Comparison of ENCODE assay signal across 37 cellular contexts in the genomic region with DNA sequence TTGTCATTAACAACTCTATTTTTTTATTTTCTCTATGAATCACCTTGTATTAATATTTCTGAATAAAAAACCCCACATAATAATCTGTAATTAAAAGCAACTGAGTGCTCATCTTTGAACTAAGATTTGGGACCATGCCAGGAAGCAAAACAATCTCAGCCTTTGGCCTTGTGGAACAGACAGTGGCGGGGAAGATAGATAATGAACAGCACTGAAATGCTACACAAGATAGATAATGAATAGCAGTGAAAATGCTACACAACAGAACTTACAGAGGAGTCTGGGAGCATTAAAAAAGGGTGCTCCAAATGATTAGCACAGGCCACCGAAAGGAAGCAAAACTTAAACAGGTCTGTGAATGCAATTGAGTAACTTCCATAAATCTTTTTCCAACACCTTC.
"Had no signal": no experiment of that assay in that cellular context is flagged by ENCODE, and none has a peak within 500 bp of the region (broad histone marks: within the 10 kb centered on the region; RNA-seq: fewer than 3 reads in every experiment).

No MANE protein-coding gene starts in this region.

- H3K27ac Mint-ChIP-seq: activated B cell treated with CpG ODN at 0.5 μM for 24 hours; activated CD4-positive, alpha-beta memory T cell treated with anti-CD3 and anti-CD28 coated beads for 36 hours; activated CD4-positive, alpha-beta T cell treated with anti-CD3 and anti-CD28 coated beads, Interleukin-2, amount 10 ng/mL, durations not matched to agents 24 days and 14 days; activated CD8-positive, alpha-beta T cell treated with anti-CD3 and anti-CD28 coated beads for 36 hours; activated naive CD4-positive, alpha-beta T cell treated with anti-CD3 and anti-CD28 coated beads for 36 hours; activated naive CD4-positive, alpha-beta T cell treated with anti-CD3 and anti-CD28 coated beads, Interleukin-2, amount 50 U/mL, for 72 hours; activated naive CD8-positive, alpha-beta T cell treated with anti-CD3 and anti-CD28 coated beads for 36 hours; activated T-cell treated with anti-CD3 and anti-CD28 coated beads, Interleukin-2, amount 50 U/mL, for 72 hours; activated T-helper 1 cell treated with anti-CD3 and anti-CD28 coated beads, Interleukin-12 subunit alpha, Interleukin-12 subunit beta, Interleukin-2, Interleukin-4 antibody, amounts not matched to agents 30 ng/mL and 10 ng/mL and 1 ng/mL, durations not matched to agents 14 hours and 24 hours and 36 hours; activated T-helper 17 cell treated with anti-CD3 and anti-CD28 coated beads, Interleukin-2, amount 50 U/mL, for 72 hours; T-helper 1 cell treated with Interleukin-12 subunit alpha and Interleukin-12 subunit beta and Interleukin-4 antibody, amounts not matched to agents 30 μg/mL and 1 μg/mL, for 36 hours; T-helper 2 cell treated with Interferon-gamma antibody and Interleukin-4, amounts not matched to agents 5 μg/mL and 100 μg/mL, for 36 hours had no signal

- H3K4me3 ChIP-seq: adrenal gland, body of pancreas, breast epithelium had no signal

- DNase-seq: activated B cell treated with CpG ODN at 0.5 μM for 24 hours; activated CD4-positive, alpha-beta memory T cell treated with anti-CD3 and anti-CD28 coated beads for 36 hours; activated CD4-positive, alpha-beta T cell treated with anti-CD3 and anti-CD28 coated beads for 4 hours; activated CD4-positive, alpha-beta T cell treated with anti-CD3 and anti-CD28 coated beads, Interleukin-2, amount 10 ng/mL, durations not matched to agents 24 days and 14 days; activated CD4-positive, alpha-beta T cell treated with anti-CD3 and anti-CD28 coated beads, Interleukin-2, amount 50 U/mL, for 1 hour; activated CD4-positive, alpha-beta T cell treated with anti-CD3 and anti-CD28 coated beads, Interleukin-2, amount 50 U/mL, for 4 hours; activated CD4-positive, CD25-positive, alpha-beta regulatory T cell treated with anti-CD3 and anti-CD28 coated beads, Interleukin-2, amount 50 U/mL, for 72 hours; activated CD8-positive, alpha-beta memory T cell treated with anti-CD3 and anti-CD28 coated beads, Interleukin-2, amount 50 U/mL, for 4 hours; activated CD8-positive, alpha-beta T cell treated with anti-CD3 and anti-CD28 coated beads for 36 hours; activated effector memory CD4-positive, alpha-beta T cell treated with anti-CD3 and anti-CD28 coated beads, Interleukin-2, amount 50 U/mL, for 16 hours; activated gamma-delta T cell treated with Interleukin-2 at 50 U/mL for 16 hours; activated naive CD4-positive, alpha-beta T cell; activated naive CD4-positive, alpha-beta T cell treated with anti-CD3 and anti-CD28 coated beads for 36 hours; activated naive CD4-positive, alpha-beta T cell treated with anti-CD3 and anti-CD28 coated beads, Interleukin-2, amount 50 U/mL, for 16 hours; activated naive CD8-positive, alpha-beta T cell treated with anti-CD3 and anti-CD28 coated beads for 36 hours; activated T-cell treated with anti-CD3 and anti-CD28 coated beads for 4 hours; activated T-cell treated with anti-CD3 and anti-CD28 coated beads, Interleukin-2, amount 50 U/mL, for 1 hour; activated T-cell treated with anti-CD3 and anti-CD28 coated beads, Interleukin-2, amount 50 U/mL, for 4 hours; activated T-cell treated with anti-CD3 and anti-CD28 coated beads, Interleukin-2, amount 50 U/mL, for 72 hours; amniotic stem cell; aorta; body of pancreas; brain microvascular endothelial cell; central memory CD4-positive, alpha-beta T cell; T-helper 2 cell; T-helper 9 cell had no signal

- H3K36me3 Mint-ChIP-seq: activated CD4-positive, alpha-beta memory T cell treated with anti-CD3 and anti-CD28 coated beads for 36 hours; activated naive CD4-positive, alpha-beta T cell treated with anti-CD3 and anti-CD28 coated beads, Interleukin-2, amount 50 U/mL, for 72 hours; activated naive CD8-positive, alpha-beta T cell treated with anti-CD3 and anti-CD28 coated beads for 36 hours had no signal

- ATAC-seq: activated CD8-positive, alpha-beta T cell treated with anti-CD3 and anti-CD28 coated beads for 36 hours; activated naive CD4-positive, alpha-beta T cell treated with anti-CD3 and anti-CD28 coated beads, Interleukin-2, amount 50 U/mL, for 72 hours; activated T-cell treated with anti-CD3 and anti-CD28 coated beads, Interleukin-2, amount 50 U/mL, for 4 hours; activated T-cell treated with anti-CD3 and anti-CD28 coated beads, Interleukin-2, amount 50 U/mL, for 72 hours; activated T-helper 17 cell treated with anti-CD3 and anti-CD28 coated beads, Interleukin-2, amount 50 U/mL, for 72 hours; body of pancreas had no signal

- H3K4me3 Mint-ChIP-seq: activated B cell treated with CpG ODN at 0.5 μM for 24 hours; activated CD4-positive, alpha-beta memory T cell treated with anti-CD3 and anti-CD28 coated beads for 36 hours; activated CD4-positive, alpha-beta T cell treated with anti-CD3 and anti-CD28 coated beads, Interleukin-2, amount 10 ng/mL, durations not matched to agents 24 days and 14 days; activated CD8-positive, alpha-beta T cell treated with anti-CD3 and anti-CD28 coated beads for 36 hours; activated naive CD4-positive, alpha-beta T cell treated with anti-CD3 and anti-CD28 coated beads for 36 hours; activated naive CD8-positive, alpha-beta T cell treated with anti-CD3 and anti-CD28 coated beads for 36 hours; activated T-cell treated with anti-CD3 and anti-CD28 coated beads, Interleukin-2, amount 50 U/mL, for 4 hours; activated T-cell treated with anti-CD3 and anti-CD28 coated beads, Interleukin-2, amount 50 U/mL, for 72 hours; activated T-helper 1 cell treated with anti-CD3 and anti-CD28 coated beads, Interleukin-12 subunit alpha, Interleukin-12 subunit beta, Interleukin-2, Interleukin-4 antibody, amounts not matched to agents 30 ng/mL and 10 ng/mL and 1 ng/mL, durations not matched to agents 14 hours and 24 hours and 36 hours; activated T-helper 17 cell treated with anti-CD3 and anti-CD28 coated beads, Interleukin-2, amount 50 U/mL, for 72 hours; T-helper 1 cell treated with Interleukin-12 subunit alpha and Interleukin-12 subunit beta and Interleukin-4 antibody, amounts not matched to agents 30 μg/mL and 1 μg/mL, for 36 hours; T-helper 2 cell treated with Interferon-gamma antibody and Interleukin-4, amounts not matched to agents 5 μg/mL and 100 μg/mL, for 36 hours had no signal

- H3K36me3 ChIP-seq: adrenal gland, brain microvascular endothelial cell, breast epithelium had no signal

- H3K4me1 Mint-ChIP-seq: activated B cell treated with CpG ODN at 0.5 μM for 24 hours; activated CD4-positive, alpha-beta T cell treated with anti-CD3 and anti-CD28 coated beads, Interleukin-2, amount 10 ng/mL, durations not matched to agents 24 days and 14 days; activated naive CD8-positive, alpha-beta T cell treated with anti-CD3 and anti-CD28 coated beads for 36 hours; activated T-helper 17 cell treated with anti-CD3 and anti-CD28 coated beads, Interleukin-2, amount 50 U/mL, for 72 hours had no signal

- H3K27me3 Mint-ChIP-seq: activated B cell treated with CpG ODN at 0.5 μM for 24 hours; activated CD4-positive, alpha-beta memory T cell treated with anti-CD3 and anti-CD28 coated beads for 36 hours; activated CD4-positive, alpha-beta T cell treated with anti-CD3 and anti-CD28 coated beads, Interleukin-2, amount 10 ng/mL, durations not matched to agents 24 days and 14 days; activated naive CD8-positive, alpha-beta T cell treated with anti-CD3 and anti-CD28 coated beads for 36 hours; activated T-helper 17 cell treated with anti-CD3 and anti-CD28 coated beads, Interleukin-2, amount 50 U/mL, for 72 hours had no signal

- H3K27me3 ChIP-seq: adrenal gland, body of pancreas, brain microvascular endothelial cell, breast epithelium had no signal

- H3K9me3 Mint-ChIP-seq: activated B cell treated with CpG ODN at 0.5 μM for 24 hours; activated CD4-positive, alpha-beta memory T cell treated with anti-CD3 and anti-CD28 coated beads for 36 hours; activated CD4-positive, alpha-beta T cell treated with anti-CD3 and anti-CD28 coated beads, Interleukin-2, amount 10 ng/mL, durations not matched to agents 24 days and 14 days; activated CD8-positive, alpha-beta T cell treated with anti-CD3 and anti-CD28 coated beads for 36 hours; activated naive CD4-positive, alpha-beta T cell treated with anti-CD3 and anti-CD28 coated beads for 36 hours; activated naive CD8-positive, alpha-beta T cell treated with anti-CD3 and anti-CD28 coated beads for 36 hours; activated T-cell treated with anti-CD3 and anti-CD28 coated beads, Interleukin-2, amount 50 U/mL, for 72 hours; activated T-helper 1 cell treated with anti-CD3 and anti-CD28 coated beads, Interleukin-12 subunit alpha, Interleukin-12 subunit beta, Interleukin-2, Interleukin-4 antibody, amounts not matched to agents 30 ng/mL and 10 ng/mL and 1 ng/mL, durations not matched to agents 14 hours and 24 hours and 36 hours; activated T-helper 17 cell treated with anti-CD3 and anti-CD28 coated beads, Interleukin-2, amount 50 U/mL, for 72 hours; T-helper 1 cell treated with Interleukin-12 subunit alpha and Interleukin-12 subunit beta and Interleukin-4 antibody, amounts not matched to agents 30 μg/mL and 1 μg/mL, for 36 hours; T-helper 2 cell treated with Interferon-gamma antibody and Interleukin-4, amounts not matched to agents 5 μg/mL and 100 μg/mL, for 36 hours had no signal

- H3K27ac ChIP-seq: adrenal gland, body of pancreas, brain microvascular endothelial cell, breast epithelium, VCaP had no signal

- FAIRE-seq: astrocyte, colon, TTC549 had no signal

- H3K9me3 ChIP-seq: body of pancreas, breast epithelium had no signal

- H3K4me1 ChIP-seq: adrenal gland, body of pancreas, breast epithelium had no signal
